ENCODE assay signal across 8 cellular contexts in the genomic region with DNA sequence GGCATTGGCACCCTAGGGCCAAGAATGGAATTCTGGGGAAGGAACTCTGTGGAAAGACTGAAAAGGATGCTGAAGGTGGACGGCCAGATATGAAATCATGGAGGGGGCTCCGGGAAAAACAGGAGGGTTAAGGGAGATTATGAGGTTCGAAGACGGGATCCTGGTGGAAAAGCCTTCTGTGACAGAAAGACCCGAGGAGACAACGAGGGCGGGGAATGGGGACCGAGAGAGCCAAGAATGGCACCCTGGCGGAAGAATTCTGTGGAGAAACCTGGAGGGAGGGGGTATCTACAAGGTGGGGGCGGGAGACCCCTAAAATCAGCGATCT. TPM values are rescaled to one million over a fixed set of nuclear protein-coding genes. Genes with fewer than 3 reads are reported as not detected.
DNase-seq lines count a peak whose midpoint lies in the region; ATAC-seq, FAIRE-seq and TF ChIP-seq lines count a peak whose summit lies in the region.

No MANE protein-coding gene starts in this region.

- H3K9me3 ChIP-seq in small intestine (ENCODE audit: control insufficient read depth, low read depth) = no peaks in the 10 kb centered on the region

- no peaks in the 10 kb centered on the region; the same call in 2 of the 3 replicates for H3K9me3 Mint-ChIP-seq in GM23338

- H3F3A ChIP-seq in GM23338 (replicated peaks; ENCODE audit: low read depth) = no peaks in the 10 kb centered on the region

- H3K4me2 ChIP-seq in GM23338 = peak overlapping the region; percentile 80

- H3K27ac ChIP-seq in GM23338 (ENCODE audit: low read depth) (peak overlapping the region; percentile 75; the same call in 1 of the 2 replicates), RWPE1 (peak overlapping the region; percentile 92), small intestine (ENCODE audit: low read depth in 1 of 2, low read length in 1 of 2) (peak overlapping the region in 1 of 2 donors; percentile 47)

- POLR2A ChIA-PET in RWPE1 (lab: Yijun Ruan, JAX; ENCODE audit: low non-redundant PET) = no interaction called here

- TF ChIP-seq CTCF in GM23338 (conservative IDR thresholded peaks at IDR 0.05; ENCODE audit: low read depth in 2 of 2) = no peak
- no peak for TF ChIP-seq CTCF in RWPE1 (conservative IDR thresholded peaks at IDR 0.05; ENCODE audit: low read depth)
- no peak for TF ChIP-seq CTCF in fibroblast of the aortic adventitia (IDR thresholded peaks at IDR 0.05; ENCODE audit: insufficient read depth, low read length)

- peak; percentile 17; the same call in 2 of the 3 replicates for ATAC-seq in GM23338
- ATAC-seq in GM18502 (IDR thresholded peaks at IDR 0.05; ENCODE audit: poor library complexity, unreplicated experiment) = no peak

- H3K4me1 Mint-ChIP-seq in GM23338 = peaks cover 6% of the 10 kb centered on the region; the same call in 2 of the 3 replicates

- 0 to 1% (median 0%) methylated on average over 11 of the region's 11 CpGs for WGBS in small intestine, 3 donors

- H3K27me3 ChIP-seq in GM23338 (ENCODE audit: insufficient read depth) (no peaks in the 10 kb centered on the region), small intestine (ENCODE audit: control insufficient read depth in 2 of 2, insufficient read depth in 2 of 2, low read length in 2 of 2) (no peaks in the 10 kb centered on the region)

- H2AFZ ChIP-seq in GM23338 = peak overlapping the region; percentile 97

- H3K4me3 Mint-ChIP-seq in GM23338 = peak overlapping the region; percentile 99

- peaks cover 34% of the 10 kb centered on the region for H3K36me3 ChIP-seq in GM23338 (ENCODE audit: insufficient read depth)
- H3K36me3 ChIP-seq in small intestine (ENCODE audit: control insufficient read depth in 2 of 2, insufficient read depth in 2 of 2, low read length in 2 of 2) = peaks cover 2 to 7% of the 10 kb centered on the region in 2 donors

- peaks cover 33% of the 10 kb centered on the region for H3K79me2 ChIP-seq in GM23338 (replicated peaks; ENCODE audit: insufficient read depth)

- CTCF ChIA-PET in RWPE1 (lab: Yijun Ruan, JAX) = no interaction called here

- peaks cover 9% of the 10 kb centered on the region for H3K27me3 Mint-ChIP-seq in GM23338 (ENCODE audit: insufficient read depth, low read depth, poor library complexity)

- peak overlapping the region; percentile 100 for H3K27ac Mint-ChIP-seq in GM23338

- H3K9me2 ChIP-seq in GM23338 (ENCODE audit: insufficient read depth) = no peaks in the 10 kb centered on the region

- H3K4me1 ChIP-seq in GM23338 (ENCODE audit: insufficient read depth) (peaks cover 7% of the 10 kb centered on the region), small intestine (ENCODE audit: control insufficient read depth in 2 of 2, insufficient read depth in 1 of 2, low read depth in 1 of 2, low read length in 1 of 2) (peaks cover 0 to 8% of the 10 kb centered on the region in 2 donors)

- no peak for FAIRE-seq in small intestine (lab: Jason Lieb, UNC)

- no peak for DNase-seq in GM23338 (ENCODE audit: low spot score)
- no peak for DNase-seq in RWPE1 (ENCODE audit: low spot score)
- no peak for DNase-seq in fibroblast of the aortic adventitia (ENCODE audit: low read depth)
- peak; percentile 3 for DNase-seq in small intestine
- DNase-seq in NCI-H1105 (lab: John Stamatoyannopoulos, UW) = no peak
- no peak for DNase-seq in middle frontal gyrus (ENCODE audit: extremely low spot score, low spot score)
- DNase-seq in GF-D8 (lab: John Stamatoyannopoulos, UW) = no peak

- peak overlapping the region; percentile 59 for H3K4me3 ChIP-seq in GM23338
- peak overlapping the region; percentile 93 for H3K4me3 ChIP-seq in fibroblast of the aortic adventitia (ENCODE audit: low read depth, low read length)
- peak overlapping the region; percentile 68 to 69 for H3K4me3 ChIP-seq in small intestine (ENCODE audit: low read depth in 1 of 2, low read length in 2 of 2)

- peaks cover 55% of the 10 kb centered on the region for H3K36me3 Mint-ChIP-seq in GM23338 (ENCODE audit: low read depth)

- peaks cover 14% of the 10 kb centered on the region for H4K20me1 ChIP-seq in GM23338 (replicated peaks; ENCODE audit: insufficient read depth)

TF ChIP-seq in GM23338, 12 proteins besides CTCF, POLR2A, EP300 and RAD21 (continues in another document):
- TF ChIP-seq POLR2AphosphoS5 (IDR thresholded peaks at IDR 0.05; ENCODE audit: low read depth) (no peak), EZH2 (IDR thresholded peaks at IDR 0.05; ENCODE audit: low read depth, unreplicated experiment) (no peak)
- TF ChIP-seq, protein P1, sequence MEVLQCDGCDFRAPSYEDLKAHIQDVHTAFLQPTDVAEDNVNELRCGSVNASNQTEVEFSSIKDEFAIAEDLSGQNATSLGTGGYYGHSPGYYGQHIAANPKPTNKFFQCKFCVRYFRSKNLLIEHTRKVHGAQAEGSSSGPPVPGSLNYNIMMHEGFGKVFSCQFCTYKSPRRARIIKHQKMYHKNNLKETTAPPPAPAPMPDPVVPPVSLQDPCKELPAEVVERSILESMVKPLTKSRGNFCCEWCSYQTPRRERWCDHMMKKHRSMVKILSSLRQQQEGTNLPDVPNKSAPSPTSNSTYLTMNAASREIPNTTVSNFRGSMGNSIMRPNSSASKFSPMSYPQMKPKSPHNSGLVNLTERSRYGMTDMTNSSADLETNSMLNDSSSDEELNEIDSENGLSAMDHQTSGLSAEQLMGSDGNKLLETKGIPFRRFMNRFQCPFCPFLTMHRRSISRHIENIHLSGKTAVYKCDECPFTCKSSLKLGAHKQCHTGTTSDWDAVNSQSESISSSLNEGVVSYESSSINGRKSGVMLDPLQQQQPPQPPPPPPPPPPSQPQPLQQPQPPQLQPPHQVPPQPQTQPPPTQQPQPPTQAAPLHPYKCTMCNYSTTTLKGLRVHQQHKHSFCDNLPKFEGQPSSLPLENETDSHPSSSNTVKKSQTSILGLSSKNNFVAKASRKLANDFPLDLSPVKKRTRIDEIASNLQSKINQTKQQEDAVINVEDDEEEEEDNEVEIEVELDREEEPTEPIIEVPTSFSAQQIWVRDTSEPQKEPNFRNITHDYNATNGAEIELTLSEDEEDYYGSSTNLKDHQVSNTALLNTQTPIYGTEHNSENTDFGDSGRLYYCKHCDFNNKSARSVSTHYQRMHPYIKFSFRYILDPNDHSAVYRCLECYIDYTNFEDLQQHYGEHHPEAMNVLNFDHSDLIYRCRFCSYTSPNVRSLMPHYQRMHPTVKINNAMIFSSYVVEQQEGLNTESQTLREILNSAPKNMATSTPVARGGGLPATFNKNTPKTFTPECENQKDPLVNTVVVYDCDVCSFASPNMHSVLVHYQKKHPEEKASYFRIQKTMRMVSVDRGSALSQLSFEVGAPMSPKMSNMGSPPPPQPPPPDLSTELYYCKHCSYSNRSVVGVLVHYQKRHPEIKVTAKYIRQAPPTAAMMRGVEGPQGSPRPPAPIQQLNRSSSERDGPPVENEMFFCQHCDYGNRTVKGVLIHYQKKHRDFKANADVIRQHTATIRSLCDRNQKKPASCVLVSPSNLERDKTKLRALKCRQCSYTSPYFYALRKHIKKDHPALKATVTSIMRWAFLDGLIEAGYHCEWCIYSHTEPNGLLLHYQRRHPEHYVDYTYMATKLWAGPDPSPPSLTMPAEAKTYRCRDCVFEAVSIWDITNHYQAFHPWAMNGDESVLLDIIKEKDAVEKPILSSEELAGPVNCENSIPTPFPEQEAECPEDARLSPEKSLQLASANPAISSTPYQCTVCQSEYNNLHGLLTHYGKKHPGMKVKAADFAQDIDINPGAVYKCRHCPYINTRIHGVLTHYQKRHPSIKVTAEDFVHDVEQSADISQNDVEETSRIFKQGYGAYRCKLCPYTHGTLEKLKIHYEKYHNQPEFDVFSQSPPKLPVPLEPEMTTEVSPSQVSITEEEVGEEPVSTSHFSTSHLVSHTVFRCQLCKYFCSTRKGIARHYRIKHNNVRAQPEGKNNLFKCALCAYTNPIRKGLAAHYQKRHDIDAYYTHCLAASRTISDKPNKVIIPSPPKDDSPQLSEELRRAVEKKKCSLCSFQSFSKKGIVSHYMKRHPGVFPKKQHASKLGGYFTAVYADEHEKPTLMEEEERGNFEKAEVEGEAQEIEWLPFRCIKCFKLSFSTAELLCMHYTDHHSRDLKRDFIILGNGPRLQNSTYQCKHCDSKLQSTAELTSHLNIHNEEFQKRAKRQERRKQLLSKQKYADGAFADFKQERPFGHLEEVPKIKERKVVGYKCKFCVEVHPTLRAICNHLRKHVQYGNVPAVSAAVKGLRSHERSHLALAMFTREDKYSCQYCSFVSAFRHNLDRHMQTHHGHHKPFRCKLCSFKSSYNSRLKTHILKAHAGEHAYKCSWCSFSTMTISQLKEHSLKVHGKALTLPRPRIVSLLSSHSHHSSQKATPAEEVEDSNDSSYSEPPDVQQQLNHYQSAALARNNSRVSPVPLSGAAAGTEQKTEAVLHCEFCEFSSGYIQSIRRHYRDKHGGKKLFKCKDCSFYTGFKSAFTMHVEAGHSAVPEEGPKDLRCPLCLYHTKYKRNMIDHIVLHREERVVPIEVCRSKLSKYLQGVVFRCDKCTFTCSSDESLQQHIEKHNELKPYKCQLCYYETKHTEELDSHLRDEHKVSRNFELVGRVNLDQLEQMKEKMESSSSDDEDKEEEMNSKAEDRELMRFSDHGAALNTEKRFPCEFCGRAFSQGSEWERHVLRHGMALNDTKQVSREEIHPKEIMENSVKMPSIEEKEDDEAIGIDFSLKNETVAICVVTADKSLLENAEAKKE (CRISPR knock-in tag; IDR thresholded peaks at IDR 0.05) = no peak

RNA-seq across cellular contexts. Expression of gene TRMT6, which starts 0.4 kb away (rescaled TPM):
- total RNA-seq in GM23338 (2014; rRNA removed; shearing (Covaris generic)) = 15.5 and 17.9 TPM in 2 replicates
- polyA plus RNA-seq in GM23338 (2016; fragmentation: Nextera tagmentation; extraction: Ambion mirVana) (26.3 and 29.4 TPM in 2 replicates), small intestine (10 to 100 TPM in 1 of 3 donors, 1 to 10 TPM in 2; 6.2 to 10.3 (median 6.9) TPM)
- 4.1 and 8.0 TPM in 2 replicates for total RNA-seq in fibroblast of the aortic adventitia (ENCODE audit: low replicate concordance)

RNA-seq across cellular contexts. Expression of gene MCM8, which starts 0.5 kb away (rescaled TPM):
- 22.5 and 30.4 TPM in 2 replicates for total RNA-seq in GM23338 (2014; rRNA removed; shearing (Covaris generic))
- 8.5 and 10.6 TPM in 2 replicates for polyA plus RNA-seq in GM23338 (2016; fragmentation: Nextera tagmentation; extraction: Ambion mirVana)
- total RNA-seq in fibroblast of the aortic adventitia (ENCODE audit: low replicate concordance) = 5.6 and 17.5 TPM in 2 replicates
- 1 to 10 TPM; 1.6 to 6.0 (median 2.4) TPM for polyA plus RNA-seq in small intestine

RNA-seq across cellular contexts. Expression of gene CHGB, which starts 38.6 kb away (rescaled TPM):
- 1.2 and 2.6 TPM in 2 replicates for total RNA-seq in GM23338 (2014; rRNA removed; shearing (Covaris generic))
- 2.0 and 3.6 TPM in 2 replicates for polyA plus RNA-seq in GM23338 (2016; fragmentation: Nextera tagmentation; extraction: Ambion mirVana)
- total RNA-seq in fibroblast of the aortic adventitia (ENCODE audit: low replicate concordance) = not detected in 2 replicates
- 10 to 100 TPM in 1 of 3 donors, 1 to 10 TPM in 2; 4.1 to 15.2 (median 5.1) TPM for polyA plus RNA-seq in small intestine

RNA-seq across cellular contexts. Expression of gene CRLS1, which starts 56.0 kb away (rescaled TPM):
- 48.1 and 65.8 TPM in 2 replicates for total RNA-seq in GM23338 (2014; rRNA removed; shearing (Covaris generic))
- polyA plus RNA-seq in GM23338 (2016; fragmentation: Nextera tagmentation; extraction: Ambion mirVana) (50.8 and 51.9 TPM in 2 replicates), small intestine (100 to 1,000 TPM in 1 of 3 donors, 10 to 100 TPM in 2; 75.1 to 140 (median 78.2) TPM)
- 50.4 and 74.6 TPM in 2 replicates for total RNA-seq in fibroblast of the aortic adventitia (ENCODE audit: low replicate concordance)
